Comparison of ENCODE assay signal across 8 cellular contexts in genomic region chr6:155186052-155186658, GRCh38.
DNase-seq lines count a peak whose midpoint lies in the region; TF ChIP-seq lines count a peak whose summit lies in the region.

No MANE protein-coding gene starts in this region.

- H3K27me3 ChIP-seq in GM06990 (replicated peaks; ENCODE audit: control insufficient read depth, insufficient read depth, low read length), result no peaks in the 10 kb centered on the region
- H3K27me3 ChIP-seq in stomach, result no peaks in the 10 kb centered on the region

- H3K4me3 ChIP-seq in GM06990 (replicated peaks; ENCODE audit: low read depth, low read length), result peak overlapping the region; percentile 70
- H3K4me3 ChIP-seq in stomach, result no peak overlapping the region

- peak overlapping the region in 1 of 5 donors; percentile 14 for H3K27ac ChIP-seq in stomach

- H3K4me3 Mint-ChIP-seq in activated naive CD8-positive, alpha-beta T cell, result peak overlapping the region; percentile 56

- DNase-seq in GM06990 (ENCODE audit: extremely low read depth, insufficient read length) (no peak), NCI-H69 (lab: John Stamatoyannopoulos, UW) (peak; percentile 31), renal cortical epithelial cell (ENCODE audit: low read depth) (peak; percentile 37), KG1 (lab: John Stamatoyannopoulos, UW) (no peak), NCI-H82 treated with DMSO at 0.1 percent for 48 hours (lab: John Stamatoyannopoulos, UW; ENCODE audit: unreplicated experiment) (no peak), stomach (no peak), hypothalamus (lab: John Stamatoyannopoulos, UW) (no peak)

- H3K9me3 Mint-ChIP-seq in activated naive CD8-positive, alpha-beta T cell (ENCODE audit: low read depth), result no peaks in the 10 kb centered on the region

- TF ChIP-seq POLR2A in stomach (IDR thresholded peaks at IDR 0.05), result no peak

- 54 to 66% (median 60%) methylated on average over 6 of the region's 6 CpGs for WGBS in stomach, 5 donors

- no peaks in the 10 kb centered on the region for H3K27me3 Mint-ChIP-seq in activated naive CD8-positive, alpha-beta T cell

- H3K36me3 ChIP-seq in GM06990 (ENCODE audit: control insufficient read depth, insufficient read depth, low read length), result peaks cover 6% of the 10 kb centered on the region
- H3K36me3 ChIP-seq in stomach, result no peaks in the 10 kb centered on the region

- peaks cover 37% of the 10 kb centered on the region for H3K4me1 Mint-ChIP-seq in activated naive CD8-positive, alpha-beta T cell (ENCODE audit: low read depth)

- peaks cover 5 to 45% (median 23%) of the 10 kb centered on the region in 4 donors for H3K4me1 ChIP-seq in stomach

- TF ChIP-seq CTCF in GM06990 (IDR thresholded peaks at IDR 0.05; ENCODE audit: insufficient read depth, low read length, poor library complexity, severe bottlenecking), result no peak
- no peak for TF ChIP-seq CTCF in stomach (IDR thresholded peaks at IDR 0.05)

- H3K9me3 ChIP-seq in stomach, result no peaks in the 10 kb centered on the region

- TF ChIP-seq EP300 in stomach (IDR thresholded peaks at IDR 0.05), result no peak

- no peaks in the 10 kb centered on the region for H3K36me3 Mint-ChIP-seq in activated naive CD8-positive, alpha-beta T cell

- H3K27ac Mint-ChIP-seq in activated naive CD8-positive, alpha-beta T cell, result peak overlapping the region; percentile 97

- intact Hi-C loops in stomach (cut with DNase I; ENCODE audit: low total_unique reads), result no loop called here

Comparison
In these comparisons a context has a peak if more than half of its experiments do, and no peak if none do; other contexts are left out.
1. DNase-seq: peak in NCI-H69 (single experiment) and renal cortical epithelial cell (single experiment); none in GM06990 (single experiment), KG1 (single experiment), NCI-H82 treated with DMSO at 0.1 percent for 48 hours (single experiment), stomach (single experiment) and hypothalamus (0 of 51).